In the genomic region with DNA sequence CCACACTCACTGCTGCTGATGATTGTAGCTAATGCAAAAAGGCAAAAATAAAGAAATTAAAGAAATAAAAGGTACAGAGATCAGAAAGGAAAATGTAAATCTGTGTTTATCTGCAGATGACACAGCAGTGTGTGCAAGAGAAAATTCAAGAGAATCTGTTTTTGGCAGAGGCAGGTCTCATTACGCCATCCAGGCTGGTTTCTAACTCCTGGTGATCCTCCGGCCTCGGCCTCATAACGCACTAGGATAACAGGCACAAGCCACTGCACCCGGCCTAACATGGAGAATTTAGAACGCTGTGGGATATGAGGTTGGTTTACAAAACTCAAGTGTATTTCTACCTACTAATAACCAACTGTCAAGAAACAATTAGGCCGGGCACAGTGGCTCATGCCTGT, we compare ENCODE assay signal across 13 cellular contexts. TPM values are rescaled to one million over a fixed set of nuclear protein-coding genes. Genes with fewer than 3 reads are reported as not detected.
DNase-seq lines count a peak whose midpoint lies in the region; ATAC-seq lines count a peak whose summit lies in the region.
"Had no signal": no experiment of that assay in that cellular context is flagged by ENCODE, and none has a peak within 500 bp of the region (broad histone marks: within the 10 kb centered on the region; RNA-seq: fewer than 3 reads in every experiment).

No MANE protein-coding gene starts in this region.

- DNase-seq in CD4-positive, CD25-positive, alpha-beta regulatory T cell, result no peak
- no peak for DNase-seq in activated CD4-positive, alpha-beta memory T cell treated with anti-CD3 and anti-CD28 coated beads, Interleukin-2, amount 10 ng/mL, durations not matched to agents 7 days and 5 days
- DNase-seq in immature natural killer cell (no peak), DMS153 (lab: John Stamatoyannopoulos, UW) (no peak), substantia nigra (lab: John Stamatoyannopoulos, UW) (no peak)
- DNase-seq in stimulated activated CD8-positive, alpha-beta memory T cell treated with anti-CD3 and anti-CD28 coated beads, Interleukin-4, amount 100 ng/mL, for 48 hours, result no peak
- DNase-seq in stimulated activated naive CD4-positive, alpha-beta T cell treated with Interleukin-2 at 50 U/mL for 16 hours (lab: John Stamatoyannopoulos, UW), result no peak
- DNase-seq: activated CD4-positive, CD25-positive, alpha-beta regulatory T cell treated with anti-CD3 and anti-CD28 coated beads, Interleukin-2, amount 50 U/mL, for 72 hours; activated gamma-delta T cell; DND-41; PC-9 had no signal

- peak overlapping the region in 2 of 4 donors; percentile 14 to 52 for H3K4me3 Mint-ChIP-seq in CD4-positive, CD25-positive, alpha-beta regulatory T cell
- no peak overlapping the region for H3K4me3 Mint-ChIP-seq in activated CD4-positive, alpha-beta memory T cell treated with anti-CD3 and anti-CD28 coated beads, Interleukin-2, amount 10 ng/mL, durations not matched to agents 7 days and 5 days
- peak overlapping the region; percentile 71 to 88 (median 78) for H3K4me3 Mint-ChIP-seq in immature natural killer cell

- peak overlapping the region in 2 of 3 donors; percentile 52 to 68 for H3K27ac Mint-ChIP-seq in CD4-positive, CD25-positive, alpha-beta regulatory T cell
- peak overlapping the region; percentile 48 for H3K27ac Mint-ChIP-seq in activated CD4-positive, alpha-beta memory T cell treated with anti-CD3 and anti-CD28 coated beads, Interleukin-2, amount 10 ng/mL, durations not matched to agents 7 days and 5 days
- peak overlapping the region; percentile 90 to 98 (median 94) for H3K27ac Mint-ChIP-seq in immature natural killer cell

- H3K27me3 ChIP-seq in CD4-positive, CD25-positive, alpha-beta regulatory T cell (ENCODE audit: control insufficient read depth, insufficient read depth, low read length), result no peaks in the 10 kb centered on the region
- H3K27me3 ChIP-seq: hepatocyte had no signal

- peaks cover 38% of the 10 kb centered on the region for H3K36me3 Mint-ChIP-seq in CD4-positive, CD25-positive, alpha-beta regulatory T cell
- H3K36me3 Mint-ChIP-seq in activated CD4-positive, alpha-beta memory T cell treated with anti-CD3 and anti-CD28 coated beads, Interleukin-2, amount 10 ng/mL, durations not matched to agents 7 days and 5 days (ENCODE audit: low read depth), result peaks cover 68% of the 10 kb centered on the region
- peaks cover 30 to 52% (median 36%) of the 10 kb centered on the region in 3 donors for H3K36me3 Mint-ChIP-seq in immature natural killer cell

- no peaks in the 10 kb centered on the region for H3K9me3 Mint-ChIP-seq in CD4-positive, CD25-positive, alpha-beta regulatory T cell
- H3K9me3 Mint-ChIP-seq in activated CD4-positive, alpha-beta memory T cell treated with anti-CD3 and anti-CD28 coated beads, Interleukin-2, amount 10 ng/mL, durations not matched to agents 7 days and 5 days, result no peaks in the 10 kb centered on the region
- no peaks in the 10 kb centered on the region for H3K9me3 Mint-ChIP-seq in immature natural killer cell

- no peaks in the 10 kb centered on the region for H3K9me3 ChIP-seq in CD4-positive, CD25-positive, alpha-beta regulatory T cell (ENCODE audit: control insufficient read depth in 2 of 2, low read length in 2 of 2)

- no peak overlapping the region for H3K27ac ChIP-seq in CD4-positive, CD25-positive, alpha-beta regulatory T cell (ENCODE audit: insufficient read depth, low read length, poor library complexity, severe bottlenecking)
- H3K27ac ChIP-seq in substantia nigra (ENCODE audit: low read depth, low read length, poor library complexity, severe bottlenecking), result no peak overlapping the region
- H3K27ac ChIP-seq: hepatocyte, PC-9 had no signal

- CTCF ChIA-PET in activated CD4-positive, alpha-beta memory T cell treated with anti-CD3 and anti-CD28 coated beads, Interleukin-2, amount 10 ng/mL, durations not matched to agents 7 days and 5 days (lab: Charles Lee), result no interaction called here

- ATAC-seq in CD4-positive, CD25-positive, alpha-beta regulatory T cell (ENCODE audit: low read depth in 2 of 2), result no peak
- ATAC-seq in HG03571 (IDR thresholded peaks at IDR 0.05; ENCODE audit: unreplicated experiment), result peak; percentile 4

- POLR2A ChIA-PET in activated CD4-positive, alpha-beta memory T cell treated with anti-CD3 and anti-CD28 coated beads, Interleukin-2, amount 10 ng/mL, durations not matched to agents 7 days and 5 days (lab: Charles Lee), result interaction anchor here (1.0 kb wide), 1 partner anchor 49 kb away, joined by 3 read pairs; no protein-coding TSS in a partner anchor

- peaks cover 27% of the 10 kb centered on the region for H3K36me3 ChIP-seq in CD4-positive, CD25-positive, alpha-beta regulatory T cell (ENCODE audit: control insufficient read depth, insufficient read depth, low read length)

- H3K4me1 ChIP-seq in CD4-positive, CD25-positive, alpha-beta regulatory T cell (ENCODE audit: control insufficient read depth, insufficient read depth, low read length, poor library complexity, severe bottlenecking), result peaks cover 33% of the 10 kb centered on the region

- no peaks in the 10 kb centered on the region for H3K27me3 Mint-ChIP-seq in CD4-positive, CD25-positive, alpha-beta regulatory T cell
- no peaks in the 10 kb centered on the region for H3K27me3 Mint-ChIP-seq in activated CD4-positive, alpha-beta memory T cell treated with anti-CD3 and anti-CD28 coated beads, Interleukin-2, amount 10 ng/mL, durations not matched to agents 7 days and 5 days
- H3K27me3 Mint-ChIP-seq in immature natural killer cell (ENCODE audit: low read depth in 3 of 3), result peaks cover 2 to 22% (median 13%) of the 10 kb centered on the region in 3 donors

- H3K4me3 ChIP-seq in CD4-positive, CD25-positive, alpha-beta regulatory T cell (ENCODE audit: low read depth, low read length), result peak overlapping the region; percentile 15
- H3K4me3 ChIP-seq: hepatocyte, PC-9 had no signal

- H3K4me1 Mint-ChIP-seq in CD4-positive, CD25-positive, alpha-beta regulatory T cell, result peaks cover 12 to 37% (median 22%) of the 10 kb centered on the region in 4 donors
- peaks cover 39% of the 10 kb centered on the region for H3K4me1 Mint-ChIP-seq in activated CD4-positive, alpha-beta memory T cell treated with anti-CD3 and anti-CD28 coated beads, Interleukin-2, amount 10 ng/mL, durations not matched to agents 7 days and 5 days
- peaks cover 83 to 88% of the 10 kb centered on the region in 2 donors for H3K4me1 Mint-ChIP-seq in immature natural killer cell

RNA-seq across cellular contexts. Expression of gene CTBP1, which starts 29.4 kb away (rescaled TPM):
- total RNA-seq in CD4-positive, CD25-positive, alpha-beta regulatory T cell, result 198 TPM
- 10 to 100 TPM; 32.4 to 82.8 (median 52.0) TPM for polyA plus RNA-seq in CD4-positive, CD25-positive, alpha-beta regulatory T cell
- total RNA-seq in activated CD4-positive, alpha-beta memory T cell treated with anti-CD3 and anti-CD28 coated beads, Interleukin-2, amount 10 ng/mL, durations not matched to agents 7 days and 5 days, result 100 to 1,000 TPM; 209 to 221 TPM
- 100 to 1,000 TPM in 1 of 3 donors, 10 to 100 TPM in 2; 72.1 to 110 (median 77.7) TPM for polyA plus RNA-seq in immature natural killer cell

RNA-seq across cellular contexts. Expression of gene SPON2, which starts 47.2 kb away (rescaled TPM):
- 23.9 TPM for total RNA-seq in CD4-positive, CD25-positive, alpha-beta regulatory T cell
- 1 to 10 TPM; 3.4 to 8.1 (median 6.2) TPM for polyA plus RNA-seq in CD4-positive, CD25-positive, alpha-beta regulatory T cell
- total RNA-seq in activated CD4-positive, alpha-beta memory T cell treated with anti-CD3 and anti-CD28 coated beads, Interleukin-2, amount 10 ng/mL, durations not matched to agents 7 days and 5 days, result 10 to 100 TPM; 22.8 to 24.6 TPM
- polyA plus RNA-seq in immature natural killer cell, result 1,000 to 10,000 TPM in 2 of 3 donors, 100 to 1,000 TPM in 1; 603 to 1,685 (median 1,079) TPM
